ENCODE assay signal across 22 cellular contexts in genomic region chr15:85761635-85762034, GRCh38. TPM values are rescaled to one million over a fixed set of nuclear protein-coding genes. Genes with fewer than 3 reads are reported as not detected.
DNase-seq lines count a peak whose midpoint lies in the region; ATAC-seq, FAIRE-seq and TF ChIP-seq lines count a peak whose summit lies in the region.
"Had no signal": no experiment of that assay in that cellular context is flagged by ENCODE, and none has a peak within 500 bp of the region (broad histone marks: within the 10 kb centered on the region; RNA-seq: fewer than 3 reads in every experiment).

No MANE protein-coding gene starts in this region.

- H4K20me1 ChIP-seq in H1 (replicated peaks in 1 of 2; ENCODE audit: control insufficient read depth in 1 of 2, insufficient read depth in 2 of 2, low read length in 2 of 2), result peaks cover 8 to 16% of the 10 kb centered on the region in 2 experiments

- ATAC-seq in T-helper 17 cell (no peak), GM18511 (IDR thresholded peaks at IDR 0.05; ENCODE audit: unreplicated experiment) (no peak)
- ATAC-seq: gastrocnemius medialis; mucosa of descending colon; stimulated activated naive B cell treated with anti-CD40 and anti-IgM and Interleukin-4, amounts not matched to agents 10 μg/mL and 1 μg/mL and 100 μg/mL, for 72 hours had no signal

- H3K4me3 ChIP-seq in H1 (ENCODE audit: extremely low read depth in 1 of 4, insufficient read depth in 2 of 4, low read depth in 3 of 4, low read length in 4 of 4), result no peak overlapping the region
- H3K4me3 ChIP-seq in kidney (ENCODE audit: low read length in 2 of 2), result no peak overlapping the region
- no peak overlapping the region for H3K4me3 ChIP-seq in stomach smooth muscle (ENCODE audit: low read length in 2 of 2)
- H3K4me3 ChIP-seq: gastrocnemius medialis, mucosa of descending colon, right atrium auricular region, tibial artery had no signal

- H3K56ac ChIP-seq in H1 (replicated peaks; ENCODE audit: insufficient read length, low read depth, low read length), result no peak overlapping the region

- peaks cover 18% of the 10 kb centered on the region for H3K79me1 ChIP-seq in H1 (ENCODE audit: low read depth, low read length)

- no peak overlapping the region for H3K9ac ChIP-seq in H1 (replicated peaks in 1 of 4; ENCODE audit: extremely low read depth in 1 of 4, low read depth in 3 of 4, low read length in 3 of 4)
- H3K9ac ChIP-seq in kidney (ENCODE audit: low read length in 2 of 2), result no peak overlapping the region
- H3K9ac ChIP-seq in stomach smooth muscle (ENCODE audit: low read length in 2 of 2), result peak overlapping the region in 1 of 2 donors; percentile 47

- no peak for DNase-seq in T-helper 17 cell
- no peak for DNase-seq in H1 (ENCODE audit: low read depth in 1 of 2, low spot score in 2 of 2)
- peak; percentile 10 for DNase-seq in kidney
- no peak for DNase-seq in GM10248 (ENCODE audit: extremely low spot score)
- DNase-seq in NCI-H2107 treated with DMSO at 0.1 percent for 48 hours (lab: John Stamatoyannopoulos, UW; ENCODE audit: unreplicated experiment), result no peak
- DNase-seq: activated CD4-positive, alpha-beta T cell treated with anti-CD3 and anti-CD28 coated beads, Interleukin-2, amount 50 U/mL, for 1 hour; activated naive CD4-positive, alpha-beta T cell; AML-193; gastrocnemius medialis; HFFc6; MV-4-11; NCI-H1930; NCI-H446 treated with DMSO at 0.1 percent for 48 hours; NK-92 treated with Interleukin-12 subunit alpha and Interleukin-12 subunit beta, amount 100 ng/mL, for 24 hours; stimulated activated naive B cell treated with anti-CD40 and anti-IgM and Interleukin-4, amounts not matched to agents 10 μg/mL and 1 μg/mL and 100 μg/mL, for 72 hours; SW 1271; tibial artery had no signal

- TF ChIP-seq CTCF in H1 (IDR thresholded peaks at IDR 0.05; ENCODE audit: control extremely low read depth in 1 of 3, insufficient read depth in 1 of 3, low read depth in 1 of 3, low read length in 3 of 3) (no peak), kidney (IDR thresholded peaks at IDR 0.05; ENCODE audit: borderline replicate concordance, extremely low read depth, insufficient read depth) (no peak), GM10248 (IDR thresholded peaks at IDR 0.05; ENCODE audit: control extremely low read depth, extremely low read depth, low read depth, missing control alignments) (no peak)

- peak overlapping the region; percentile 41 for H3K4me3 Mint-ChIP-seq in T-helper 17 cell
- H3K4me3 Mint-ChIP-seq: HFFc6; stimulated activated naive B cell treated with anti-CD40 and anti-IgM and Interleukin-4, amounts not matched to agents 10 μg/mL and 1 μg/mL and 100 μg/mL, for 72 hours had no signal

- H3K36me3 ChIP-seq in H1 (ENCODE audit: control insufficient read depth in 2 of 4, insufficient read depth in 4 of 4, low read length in 3 of 4) (peaks cover 0 to 2% (median 0%) of the 10 kb centered on the region in 4 experiments; a peak in 4 of 8 replicates), kidney (ENCODE audit: control insufficient read depth in 1 of 2, insufficient read depth in 2 of 2, low read length in 2 of 2) (peaks cover 0 to 4% of the 10 kb centered on the region in 2 donors), stomach smooth muscle (ENCODE audit: control insufficient read depth in 2 of 2, insufficient read depth in 2 of 2, low read length in 2 of 2) (no peaks in the 10 kb centered on the region)
- H3K36me3 ChIP-seq: gastrocnemius medialis, right atrium auricular region had no signal

- no peak overlapping the region for H4K91ac ChIP-seq in H1 (replicated peaks; ENCODE audit: insufficient read length, low read length)

- peak overlapping the region; percentile 45 for H3K27ac Mint-ChIP-seq in T-helper 17 cell
- H3K27ac Mint-ChIP-seq: HFFc6; stimulated activated naive B cell treated with anti-CD40 and anti-IgM and Interleukin-4, amounts not matched to agents 10 μg/mL and 1 μg/mL and 100 μg/mL, for 72 hours had no signal

- no peak for TF ChIP-seq POLR2A in H1 (IDR thresholded peaks at IDR 0.05; ENCODE audit: control extremely low read depth in 1 of 2, low read depth in 2 of 2, low read length in 2 of 2)

- H2AK5ac ChIP-seq in H1 (ENCODE audit: low read depth, low read length), result no peak overlapping the region

- CTCF ChIA-PET in H1 (lab: Charles Lee; ENCODE audit: partially characterized antibody) (interaction anchor here (1.6 to 3.9 kb wide), 3 partner anchors 8 to 16 kb away, joined by 5 to 14 read pairs (median 10); no protein-coding TSS in a partner anchor), GM10248 (lab: Yijun Ruan, JAX) (interaction anchor here (1.1 to 2.3 kb wide), 4 partner anchors 10 to 37 kb away, joined by 3 to 7 read pairs (median 3); no protein-coding TSS in a partner anchor)

- H2BK120ac ChIP-seq in H1 (replicated peaks; ENCODE audit: low read depth, low read length), result no peak overlapping the region

- FAIRE-seq in H1 (lab: Jason Lieb, UNC) (no peak), kidney (lab: Jason Lieb, UNC) (no peak)
- FAIRE-seq: colon had no signal

- H3K27me3 Mint-ChIP-seq in T-helper 17 cell, result no peaks in the 10 kb centered on the region
- H3K27me3 Mint-ChIP-seq: stimulated activated naive B cell treated with anti-CD40 and anti-IgM and Interleukin-4, amounts not matched to agents 10 μg/mL and 1 μg/mL and 100 μg/mL, for 72 hours had no signal

- 98% methylated on average over 9 of the region's 9 CpGs; no CpG with 5 or more reads in 1 of the 2 experiments for whole genome bisulfite sequencing in H1 (ENCODE audit: extremely low coverage in 1 of 2, insufficient coverage in 1 of 2, insufficient read length in 1 of 2, insufficient replicate concordance in 2 of 2, low coverage in 1 of 2, low lambda C conversion rate in 2 of 2, missing lambda C conversion rate in 1 of 2), 2 experiments

- H2AFZ ChIP-seq in H1 (ENCODE audit: low read length), result no peak overlapping the region

- intact Hi-C loops in kidney (cut with DNase I), result no loop called here

- TF ChIP-seq RAD21 in H1 (IDR thresholded peaks at IDR 0.05 in 1 of 2, conservative IDR thresholded peaks at IDR 0.05 in 1 of 2; ENCODE audit: low read depth in 2 of 2, low read length in 2 of 2), result no peak

- H3K27ac ChIP-seq in H1 (ENCODE audit: low read depth, low read length) (no peak overlapping the region), kidney (ENCODE audit: low read depth in 2 of 2, low read length in 2 of 2) (no peak overlapping the region), stomach smooth muscle (ENCODE audit: low read length) (peak overlapping the region; percentile 90)
- H3K27ac ChIP-seq: tibial artery had no signal

- no peak overlapping the region for H4K5ac ChIP-seq in H1 (ENCODE audit: insufficient read length, low read depth, low read length)

- H3K23me2 ChIP-seq in H1 (ENCODE audit: low read depth, low read length), result no peaks in the 10 kb centered on the region

- peaks cover 0 to 33% of the 10 kb centered on the region in 2 experiments; a peak in 2 of 4 replicates for H3K79me2 ChIP-seq in H1 (ENCODE audit: control insufficient read depth in 1 of 2, insufficient read depth in 2 of 2, low read length in 2 of 2)

- no peaks in the 10 kb centered on the region for H3K27me3 ChIP-seq in H1 (replicated peaks in 1 of 4; ENCODE audit: control insufficient read depth in 3 of 4, extremely low read depth in 1 of 4, insufficient read depth in 3 of 4, low read length in 3 of 4)
- H3K27me3 ChIP-seq in stomach smooth muscle (ENCODE audit: control insufficient read depth in 1 of 2, insufficient read depth in 2 of 2, low read length in 2 of 2), result no peaks in the 10 kb centered on the region
- H3K27me3 ChIP-seq: gastrocnemius medialis, right atrium auricular region, tibial artery had no signal

- H2BK20ac ChIP-seq in H1 (ENCODE audit: low read length), result no peak overlapping the region

- H3K14ac ChIP-seq in H1 (ENCODE audit: insufficient read length), result no peak overlapping the region

- no peak overlapping the region for H3K23ac ChIP-seq in H1 (ENCODE audit: insufficient read length)

- H3K18ac ChIP-seq in H1 (ENCODE audit: extremely low read depth, low read length), result no peak overlapping the region

- no peak overlapping the region for H2BK15ac ChIP-seq in H1 (ENCODE audit: low read length)

- no peak for TF ChIP-seq EP300 in H1 (IDR thresholded peaks at IDR 0.05; ENCODE audit: borderline replicate concordance in 1 of 2, low read depth in 2 of 2, low read length in 2 of 2)

- H2BK12ac ChIP-seq in H1 (ENCODE audit: low read depth, low read length), result no peak overlapping the region

- POLR2A ChIA-PET in H1 (lab: Charles Lee; ENCODE audit: partially characterized antibody), result interaction anchor here (5.1 kb wide), 1 partner anchor 10 kb away, joined by 22 read pairs; no protein-coding TSS in a partner anchor
- POLR2A ChIA-PET in GM10248 (lab: Yijun Ruan, JAX), result no interaction called here

- H4K8ac ChIP-seq in H1 (ENCODE audit: extremely low read depth, insufficient read depth, low read length), result peak overlapping the region; percentile 72; the same call in 1 of the 2 replicates

- H3K36me3 Mint-ChIP-seq in T-helper 17 cell (ENCODE audit: low read depth), result no peaks in the 10 kb centered on the region

- H3K4me1 ChIP-seq in H1 (replicated peaks in 1 of 4; ENCODE audit: control insufficient read depth in 3 of 4, insufficient read depth in 4 of 4, low read length in 3 of 4) (peaks cover 0 to 7% (median 3%) of the 10 kb centered on the region in 4 experiments; a peak in 4 of 7 replicates), kidney (ENCODE audit: control insufficient read depth in 1 of 2, insufficient read depth in 1 of 2, low read depth in 1 of 2, low read length in 2 of 2) (peaks cover 28 to 31% of the 10 kb centered on the region in 2 donors), stomach smooth muscle (ENCODE audit: control insufficient read depth, insufficient read depth, low read length) (peaks cover 70% of the 10 kb centered on the region)

- H3K9me3 ChIP-seq in T-helper 17 cell (ENCODE audit: control insufficient read depth, low read length, poor library complexity, severe bottlenecking) (no peaks in the 10 kb centered on the region), H1 (ENCODE audit: insufficient read depth in 2 of 2, low read depth in 1 of 2, low read length in 1 of 2) (no peaks in the 10 kb centered on the region), kidney (ENCODE audit: control insufficient read depth in 1 of 2, low read length in 2 of 2) (no peaks in the 10 kb centered on the region), stomach smooth muscle (ENCODE audit: control insufficient read depth in 2 of 2, low read length in 2 of 2) (no peaks in the 10 kb centered on the region)
- H3K9me3 ChIP-seq: gastrocnemius medialis, mucosa of descending colon, right atrium auricular region, tibial artery had no signal

- H3K4me1 Mint-ChIP-seq in T-helper 17 cell, result peaks cover 13% of the 10 kb centered on the region

- H2BK5ac ChIP-seq in H1 (ENCODE audit: low read depth, low read length), result no peak overlapping the region

- no peak overlapping the region for H3K4ac ChIP-seq in H1 (replicated peaks; ENCODE audit: insufficient read length, low read depth, low read length)

- no peak overlapping the region for H3K4me2 ChIP-seq in H1 (ENCODE audit: insufficient read depth in 1 of 2, low read depth in 2 of 2, low read length in 2 of 2)

RNA-seq across cellular contexts. Expression of gene KLHL25, which starts 33.1 kb away (rescaled TPM):
- total RNA-seq in T-helper 17 cell, result 10 to 100 TPM in 1 of 2 donors, 1 to 10 TPM in 1; 9.8 to 12.3 TPM
- total RNA-seq in H1 (2021; fragmentation: NEBNext Ultra II Directional; extraction: Animal tissue kit (Norgen Biotek cat#: 25700)), result 16.5 and 17.1 TPM in 2 replicates
- 22.0 and 28.6 TPM in 2 replicates for polyA plus RNA-seq in H1 (2011; rRNA removed)
- polyA plus RNA-seq in H1 (2011; cell fraction: cytosol; rRNA removed), result 19.5 TPM
- 35.3 TPM for polyA plus RNA-seq in H1 (2011; cell fraction: nucleus; rRNA removed)
- polyA plus RNA-seq in H1 (2012, experiment 1 of 2), result 10.2 to 16.3 TPM (median 14.4 TPM) in 4 replicates
- 13.3 TPM for polyA plus RNA-seq in H1 (2012, experiment 2 of 2)
- 7.5 TPM for polyA plus RNA-seq in H1 (2013, experiment 1 of 2)
- 6.3 TPM for polyA plus RNA-seq in H1 (2013, experiment 2 of 2)
- 17.1 and 19.3 TPM in 2 replicates for polyA minus RNA-seq in H1 (2011; rRNA and poly(A)+ RNA removed)
- polyA minus RNA-seq in H1 (2011; cell fraction: cytosol; rRNA and poly(A)+ RNA removed), result 14.2 TPM
- 28.4 TPM for polyA minus RNA-seq in H1 (2011; cell fraction: nucleus; rRNA and poly(A)+ RNA removed)
- 8.4 TPM for total RNA-seq in kidney
- 5.3 TPM for polyA plus RNA-seq in kidney (ENCODE audit: insufficient read depth, low read depth, low replicate concordance)
